In genomic region chr17:4710693-4711634, GRCh38 we compare ENCODE assay signal across 8 cellular contexts. TPM values are rescaled to one million over a fixed set of nuclear protein-coding genes. Genes with fewer than 3 reads are reported as not detected.
DNase-seq lines count a peak whose midpoint lies in the region; ATAC-seq and TF ChIP-seq lines count a peak whose summit lies in the region.

No MANE protein-coding gene starts in this region.

- POLR2A ChIA-PET in Panc1 (lab: Charles Lee): no interaction called here

- peak overlapping the region; percentile 99 for H3K27ac Mint-ChIP-seq in activated naive CD4-positive, alpha-beta T cell treated with anti-CD3 and anti-CD28 coated beads, Interleukin-2, amount 10 ng/mL, durations not matched to agents 7 days and 5 days

- H3K4me1 ChIP-seq in Panc1 (ENCODE audit: control insufficient read depth, insufficient read depth, low read length) (peaks cover 4% of the 10 kb centered on the region), skeletal muscle satellite cell (ENCODE audit: control insufficient read depth, insufficient read depth, low read length) (peaks cover 21% of the 10 kb centered on the region)

- peak overlapping the region; percentile 98 for H3K4me3 Mint-ChIP-seq in activated naive CD4-positive, alpha-beta T cell treated with anti-CD3 and anti-CD28 coated beads, Interleukin-2, amount 10 ng/mL, durations not matched to agents 7 days and 5 days

- peak overlapping the region; percentile 71 for H3K27ac ChIP-seq in Panc1 (ENCODE audit: low read length)

- TF ChIP-seq CTCF in Panc1 (IDR thresholded peaks at IDR 0.05): no peak

- BruUV-seq in Panc1 (replicated peaks; lab: Mats Ljungman, UMichigan): no TSS peak

- H3K27me3 ChIP-seq in Panc1 (ENCODE audit: control insufficient read depth, insufficient read depth, low read length) (no peaks in the 10 kb centered on the region), skeletal muscle satellite cell (ENCODE audit: control insufficient read depth, insufficient read depth, low read length) (no peaks in the 10 kb centered on the region)

- H3K4me3 ChIP-seq in Panc1 (ENCODE audit: low read depth in 2 of 2, low read length in 2 of 2) (peak overlapping the region; percentile 56 to 60), skeletal muscle satellite cell (ENCODE audit: low read length) (peak overlapping the region; percentile 73)

- peaks cover 64% of the 10 kb centered on the region for H3K4me1 Mint-ChIP-seq in activated naive CD4-positive, alpha-beta T cell treated with anti-CD3 and anti-CD28 coated beads, Interleukin-2, amount 10 ng/mL, durations not matched to agents 7 days and 5 days

- no peaks in the 10 kb centered on the region for H3K27me3 Mint-ChIP-seq in activated naive CD4-positive, alpha-beta T cell treated with anti-CD3 and anti-CD28 coated beads, Interleukin-2, amount 10 ng/mL, durations not matched to agents 7 days and 5 days

- peak overlapping the region; percentile 53 for H3K9ac ChIP-seq in skeletal muscle satellite cell (ENCODE audit: low read depth, low read length)

- DNase-seq in NCI-H345 treated with DMSO at 0.1 percent for 48 hours (lab: John Stamatoyannopoulos, UW; ENCODE audit: unreplicated experiment) (peak; percentile 0), NCI-H345 (lab: John Stamatoyannopoulos, UW) (no peak), Panc1 (ENCODE audit: low read depth, low spot score) (no peak), left ventricle myocardium superior (peak; percentile 49), left lobe of liver (ENCODE audit: low spot score) (no peak), H4 (ENCODE audit: low spot score) (no peak)
- peak; percentile 72 for DNase-seq in activated naive CD4-positive, alpha-beta T cell treated with anti-CD3 and anti-CD28 coated beads, Interleukin-2, amount 10 ng/mL, durations not matched to agents 7 days and 5 days

- H3K4me2 ChIP-seq in skeletal muscle satellite cell (ENCODE audit: low read length): peak overlapping the region; percentile 81

- H3K36me3 Mint-ChIP-seq in activated naive CD4-positive, alpha-beta T cell treated with anti-CD3 and anti-CD28 coated beads, Interleukin-2, amount 10 ng/mL, durations not matched to agents 7 days and 5 days: peaks cover 36% of the 10 kb centered on the region

- in situ Hi-C loops in Panc1 (cut with HindIII; ENCODE audit: low pct_unique_long_range_greater_than_20kb, low sequenced_read_pairs): no loop called here

- H3K36me3 ChIP-seq in Panc1 (ENCODE audit: control insufficient read depth, insufficient read depth, low read length) (no peaks in the 10 kb centered on the region), skeletal muscle satellite cell (ENCODE audit: insufficient read depth, low read length) (no peaks in the 10 kb centered on the region)

- intact Hi-C loops in Panc1 (cut with micrococcal nuclease; ENCODE audit: unreplicated experiment) (no loop called here), left ventricle myocardium superior (cut with micrococcal nuclease) (loop anchor here (10.0 kb wide), 1 partner anchor 184 kb away; the partner anchor contains the start of gene C17orf107)

- H3K9me3 ChIP-seq in Panc1 (ENCODE audit: control insufficient read depth, insufficient read depth, low read depth, low read length) (no peaks in the 10 kb centered on the region), skeletal muscle satellite cell (replicated peaks; ENCODE audit: low read length) (no peaks in the 10 kb centered on the region)

- H3K9me3 Mint-ChIP-seq in activated naive CD4-positive, alpha-beta T cell treated with anti-CD3 and anti-CD28 coated beads, Interleukin-2, amount 10 ng/mL, durations not matched to agents 7 days and 5 days: no peaks in the 10 kb centered on the region

- CTCF ChIA-PET in Panc1 (lab: Charles Lee): interaction anchor here (1.0 kb wide), 1 partner anchor 80 kb away, joined by 17 read pairs; no protein-coding TSS in a partner anchor
- CTCF ChIA-PET in activated naive CD4-positive, alpha-beta T cell treated with anti-CD3 and anti-CD28 coated beads, Interleukin-2, amount 10 ng/mL, durations not matched to agents 7 days and 5 days (lab: Charles Lee): interaction anchor here (0.8 to 3.3 kb wide), 10 partner anchors 13 to 192 kb away, joined by 3 to 28 read pairs (median 5); partner anchors contain the start of genes C17orf107, CHRNE, GLTPD2 and MED11

- ATAC-seq in Panc1 (no peak), left ventricle myocardium superior (peak; percentile 3), left lobe of liver (no peak)

RNA-seq across cellular contexts. Expression of gene ARRB2, which starts 0.5 kb away (rescaled TPM):
- 39.2 TPM for total RNA-seq in Panc1 (2021; ENCODE audit: unreplicated experiment)
- 51.6 TPM for polyA plus RNA-seq in Panc1 (2012; ENCODE audit: insufficient read length)
- 35.0 TPM for total RNA-seq in left ventricle myocardium superior
- total RNA-seq in skeletal muscle satellite cell (2012; rRNA removed): 7.0 and 10.1 TPM in 2 replicates
- 26.2 TPM for total RNA-seq in left lobe of liver
- total RNA-seq in H4 (2014; rRNA removed; shearing (Covaris generic)): 2.4 and 4.1 TPM in 2 replicates

RNA-seq across cellular contexts. Expression of gene PELP1, which starts 7.0 kb away (rescaled TPM):
- total RNA-seq in Panc1 (2021; ENCODE audit: unreplicated experiment) (84.1 TPM), left ventricle myocardium superior (36.8 TPM), left lobe of liver (17.5 TPM)
- 41.7 TPM for polyA plus RNA-seq in Panc1 (2012; ENCODE audit: insufficient read length)
- 21.5 and 26.4 TPM in 2 replicates for total RNA-seq in skeletal muscle satellite cell (2012; rRNA removed)
- total RNA-seq in H4 (2014; rRNA removed; shearing (Covaris generic)): 4.1 and 4.4 TPM in 2 replicates

RNA-seq across cellular contexts. Expression of gene MED11, which starts 20.3 kb away (rescaled TPM):
- total RNA-seq in Panc1 (2021; ENCODE audit: unreplicated experiment) (12.5 TPM), left ventricle myocardium superior (18.0 TPM), left lobe of liver (13.3 TPM)
- polyA plus RNA-seq in Panc1 (2012; ENCODE audit: insufficient read length): 20.5 TPM
- total RNA-seq in skeletal muscle satellite cell (2012; rRNA removed): 9.2 and 13.4 TPM in 2 replicates
- total RNA-seq in H4 (2014; rRNA removed; shearing (Covaris generic)): 15.8 and 24.0 TPM in 2 replicates

RNA-seq across cellular contexts. Expression of gene ZMYND15, which starts 28.7 kb away (rescaled TPM):
- total RNA-seq in Panc1 (2021; ENCODE audit: unreplicated experiment): 0.28 TPM
- polyA plus RNA-seq in Panc1 (2012; ENCODE audit: insufficient read length): 0.22 TPM
- 0.20 TPM for total RNA-seq in left ventricle myocardium superior
- under 0.01 TPM in 1 of 2 replicates, not detected in the other for total RNA-seq in skeletal muscle satellite cell (2012; rRNA removed)
- 0.63 TPM for total RNA-seq in left lobe of liver
- total RNA-seq in H4 (2014; rRNA removed; shearing (Covaris generic)): not detected in 2 replicates

RNA-seq across cellular contexts. Expression of gene CXCL16, which starts 28.8 kb away (rescaled TPM):
- 5.3 TPM for total RNA-seq in Panc1 (2021; ENCODE audit: unreplicated experiment)
- 4.2 TPM for polyA plus RNA-seq in Panc1 (2012; ENCODE audit: insufficient read length)
- 3.5 TPM for total RNA-seq in left ventricle myocardium superior
- total RNA-seq in skeletal muscle satellite cell (2012; rRNA removed): 1.3 and 3.3 TPM in 2 replicates
- 14.5 TPM for total RNA-seq in left lobe of liver
- total RNA-seq in H4 (2014; rRNA removed; shearing (Covaris generic)): 1.5 and 7.3 TPM in 2 replicates

Comparison
In these comparisons a context has a peak if more than half of its experiments do, and no peak if none do; other contexts are left out.
1. DNase-seq: peak in NCI-H345 treated with DMSO at 0.1 percent for 48 hours (single experiment), activated naive CD4-positive, alpha-beta T cell treated with anti-CD3 and anti-CD28 coated beads, Interleukin-2, amount 10 ng/mL, durations not matched to agents 7 days and 5 days (single experiment) and left ventricle myocardium superior (single experiment); none in NCI-H345 (single experiment), Panc1 (single experiment), left lobe of liver (single experiment) and H4 (single experiment).